25 cellular contexts compared by ENCODE assay signal in genomic region chr5:135826994-135827671, GRCh38. TPM values are rescaled to one million over a fixed set of nuclear protein-coding genes. Genes with fewer than 3 reads are reported as not detected.
"Had no signal": no experiment of that assay in that cellular context is flagged by ENCODE, and none has a peak within 500 bp of the region (broad histone marks: within the 10 kb centered on the region; RNA-seq: fewer than 3 reads in every experiment).

No MANE protein-coding gene starts in this region.

- H3K4me1 ChIP-seq: colonic mucosa, left lung, psoas muscle, right lobe of liver had no signal

- H3K27me3 ChIP-seq: colonic mucosa, right lobe of liver had no signal

- H3K9me3 ChIP-seq: colonic mucosa, left lung, psoas muscle, right lobe of liver, thoracic aorta had no signal

- H3K27ac Mint-ChIP-seq: activated naive CD4-positive, alpha-beta T cell treated with anti-CD3 and anti-CD28 coated beads, Interleukin-2, amount 10 ng/mL, durations not matched to agents 7 days and 5 days; activated T-cell treated with anti-CD3 and anti-CD28 coated beads, Interleukin-2, amount 50 U/mL, for 24 hours; activated T-helper 2 cell treated with anti-CD3 and anti-CD28 coated beads, Interferon-gamma antibody, Interleukin-2, Interleukin-4, amounts not matched to agents 10 μg/mL and 5 μg/mL and 100 μg/mL, durations not matched to agents 14 hours and 24 hours and 36 hours; stimulated activated effector memory CD8-positive, alpha-beta T cell treated with anti-CD3 and anti-CD28 coated beads, Interleukin-12 subunit alpha, Interleukin-12 subunit beta, amount 100 ng/mL, for 72 hours had no signal

- H3K36me3 ChIP-seq: brain microvascular endothelial cell, colonic mucosa, left lung, right lobe of liver, thoracic aorta had no signal

- ATAC-seq: left lung; right lobe of liver; stimulated activated effector memory CD8-positive, alpha-beta T cell treated with anti-CD3 and anti-CD28 coated beads, Interleukin-12 subunit alpha, Interleukin-12 subunit beta, amount 100 ng/mL, for 72 hours had no signal

- DNase-seq: activated CD4-positive, CD25-positive, alpha-beta regulatory T cell treated with anti-CD3 and anti-CD28 coated beads, Interleukin-2, amount 50 U/mL, for 72 hours; activated naive CD4-positive, alpha-beta T cell treated with anti-CD3 and anti-CD28 coated beads, Interleukin-2, amount 10 ng/mL, durations not matched to agents 7 days and 5 days; activated T-cell treated with anti-CD3 and anti-CD28 coated beads, Interleukin-2, amount 50 U/mL, for 24 hours; brain microvascular endothelial cell; colonic mucosa; erythroblast; foreskin melanocyte; kidney; left lung; mammary epithelial cell; stimulated activated CD4-positive, alpha-beta T cell treated with anti-CD3 and anti-CD28 coated beads, Interleukin-4, amount 100 ng/mL, for 1 hour; SW 1271; T-helper 2 cell had no signal

- FAIRE-seq: endometrium, kidney had no signal

- H3K9me3 Mint-ChIP-seq: activated naive CD4-positive, alpha-beta T cell treated with anti-CD3 and anti-CD28 coated beads, Interleukin-2, amount 10 ng/mL, durations not matched to agents 7 days and 5 days; activated T-cell treated with anti-CD3 and anti-CD28 coated beads, Interleukin-2, amount 50 U/mL, for 24 hours; activated T-helper 2 cell treated with anti-CD3 and anti-CD28 coated beads, Interferon-gamma antibody, Interleukin-2, Interleukin-4, amounts not matched to agents 10 μg/mL and 5 μg/mL and 100 μg/mL, durations not matched to agents 14 hours and 24 hours and 36 hours; central memory CD8-positive, alpha-beta T cell; neural crest cell; stimulated activated effector memory CD8-positive, alpha-beta T cell treated with anti-CD3 and anti-CD28 coated beads, Interleukin-12 subunit alpha, Interleukin-12 subunit beta, amount 100 ng/mL, for 72 hours had no signal

- H3K4me1 Mint-ChIP-seq: activated naive CD4-positive, alpha-beta T cell treated with anti-CD3 and anti-CD28 coated beads, Interleukin-2, amount 10 ng/mL, durations not matched to agents 7 days and 5 days; central memory CD8-positive, alpha-beta T cell; neural crest cell; stimulated activated effector memory CD8-positive, alpha-beta T cell treated with anti-CD3 and anti-CD28 coated beads, Interleukin-12 subunit alpha, Interleukin-12 subunit beta, amount 100 ng/mL, for 72 hours had no signal

- H3K27ac ChIP-seq: brain microvascular endothelial cell, colonic mucosa, left lung, psoas muscle, right lobe of liver, thoracic aorta, VCaP had no signal

- H3K36me3 Mint-ChIP-seq: activated naive CD4-positive, alpha-beta T cell treated with anti-CD3 and anti-CD28 coated beads, Interleukin-2, amount 10 ng/mL, durations not matched to agents 7 days and 5 days; stimulated activated effector memory CD8-positive, alpha-beta T cell treated with anti-CD3 and anti-CD28 coated beads, Interleukin-12 subunit alpha, Interleukin-12 subunit beta, amount 100 ng/mL, for 72 hours had no signal

- H3K4me3 ChIP-seq: colonic mucosa, left lung, psoas muscle, right lobe of liver, smooth muscle cell, thoracic aorta had no signal

- H3K4me2 ChIP-seq: smooth muscle cell had no signal

- H3K4me3 Mint-ChIP-seq: activated naive CD4-positive, alpha-beta T cell treated with anti-CD3 and anti-CD28 coated beads, Interleukin-2, amount 10 ng/mL, durations not matched to agents 7 days and 5 days; activated T-cell treated with anti-CD3 and anti-CD28 coated beads, Interleukin-2, amount 50 U/mL, for 24 hours; central memory CD8-positive, alpha-beta T cell; neural crest cell; stimulated activated effector memory CD8-positive, alpha-beta T cell treated with anti-CD3 and anti-CD28 coated beads, Interleukin-12 subunit alpha, Interleukin-12 subunit beta, amount 100 ng/mL, for 72 hours had no signal

RNA-seq across cellular contexts. Expression of gene SLC25A48, which starts 7.3 kb away (rescaled TPM):
- total RNA-seq: activated T-helper 2 cell treated with anti-CD3 and anti-CD28 coated beads, Interferon-gamma antibody, Interleukin-2, Interleukin-4, amounts not matched to agents 10 μg/mL and 5 μg/mL and 100 μg/mL, durations not matched to agents 14 hours and 24 hours and 36 hours; myocyte; neural crest cell had no signal
- polyA plus RNA-seq: aorta had no signal
